19 cellular contexts compared by ENCODE assay signal in the genomic region with DNA sequence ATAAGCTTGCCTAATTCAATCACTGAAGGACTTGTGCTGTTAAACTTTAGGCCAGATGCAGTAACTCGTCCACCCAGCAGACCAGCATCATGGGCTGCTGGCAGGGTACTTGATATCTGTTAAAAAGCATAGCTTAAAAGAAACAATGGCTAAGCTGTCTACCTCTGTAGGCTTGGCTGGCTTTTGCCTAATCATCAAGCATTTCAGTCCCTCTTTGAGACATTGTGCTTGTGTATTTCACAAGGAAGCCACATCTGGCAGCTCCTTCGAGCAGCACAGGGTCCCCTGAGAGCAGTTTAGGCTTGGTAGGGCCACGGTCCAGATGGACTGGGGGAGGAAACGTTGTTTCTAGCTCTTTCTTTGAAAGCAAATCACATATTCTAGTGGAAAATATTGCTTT.
DNase-seq lines count a peak whose midpoint lies in the region; ATAC-seq and TF ChIP-seq lines count a peak whose summit lies in the region.
"Had no signal": no experiment of that assay in that cellular context is flagged by ENCODE, and none has a peak within 500 bp of the region (broad histone marks: within the 10 kb centered on the region; RNA-seq: fewer than 3 reads in every experiment).

No MANE protein-coding gene starts in this region.

- no peaks in the 10 kb centered on the region for H3K79me2 ChIP-seq in Loucy (ENCODE audit: insufficient read depth, low read length)

- no peaks in the 10 kb centered on the region for H3K9me2 ChIP-seq in Loucy (replicated peaks; ENCODE audit: low read depth, low read length)
- H3K9me2 ChIP-seq: SK-N-SH had no signal

- no peaks in the 10 kb centered on the region for H3F3A ChIP-seq in Loucy (ENCODE audit: low read depth)

- H3K9me3 ChIP-seq in Loucy (ENCODE audit: insufficient read depth, low read depth, low read length) (no peaks in the 10 kb centered on the region), esophagus muscularis mucosa (no peaks in the 10 kb centered on the region), thyroid gland (no peaks in the 10 kb centered on the region)
- H3K9me3 ChIP-seq: BE2C, SK-N-SH had no signal

- intact Hi-C loops in Right ventricle myocardium superior (cut with DNase I), result no loop called here
- intact Hi-C loops in Right ventricle myocardium inferior (cut with DNase I), result no loop called here
- intact Hi-C loops in esophagus muscularis mucosa (cut with DNase I), result no loop called here
- intact Hi-C loops in thyroid gland (cut with DNase I), result no loop called here

- ATAC-seq in Right ventricle myocardium superior (ENCODE audit: poor library complexity) (no peak), Right ventricle myocardium inferior (no peak), HG02852 (IDR thresholded peaks at IDR 0.05; ENCODE audit: unreplicated experiment) (no peak)
- ATAC-seq: HepG2 had no signal

- H2AFZ ChIP-seq in Loucy (ENCODE audit: low read length), result no peak overlapping the region; the same call in 1 of the 2 replicates

- peak; percentile 40 for DNase-seq in Right ventricle myocardium superior
- no peak for DNase-seq in Right ventricle myocardium inferior (ENCODE audit: missing footprints)
- DNase-seq in esophagus muscularis mucosa (ENCODE audit: extremely low spot score), result peak; percentile 88
- DNase-seq in thyroid gland, result peak; percentile 3 to 24
- DNase-seq in medulla oblongata (ENCODE audit: extremely low spot score), result no peak
- no peak for DNase-seq in H4 (ENCODE audit: low spot score)
- DNase-seq: BE2C; CD4-positive, alpha-beta memory T cell; DMS53; EL; KBM-7; NCI-H187; NCI-H69; NK-92 treated with Interleukin-12 subunit alpha and Interleukin-12 subunit beta, amount 100 ng/mL, for 24 hours; SHP77; SK-N-SH had no signal

- H3K36me3 ChIP-seq in Loucy (ENCODE audit: insufficient read depth, low read length), result no peaks in the 10 kb centered on the region
- H3K36me3 ChIP-seq in esophagus muscularis mucosa, result no peaks in the 10 kb centered on the region
- no peaks in the 10 kb centered on the region for H3K36me3 ChIP-seq in thyroid gland
- H3K36me3 ChIP-seq: BE2C had no signal

- no peak for TF ChIP-seq EP300 in esophagus muscularis mucosa (IDR thresholded peaks at IDR 0.05)

- H3K27me3 ChIP-seq in Loucy (ENCODE audit: insufficient read depth, low read length, poor library complexity, severe bottlenecking), result no peaks in the 10 kb centered on the region
- no peaks in the 10 kb centered on the region for H3K27me3 ChIP-seq in esophagus muscularis mucosa
- no peaks in the 10 kb centered on the region for H3K27me3 ChIP-seq in thyroid gland
- H3K27me3 ChIP-seq: BE2C had no signal

- 57% methylated on average over 4 of the region's 4 CpGs for WGBS in esophagus muscularis mucosa
- WGBS in thyroid gland, 2 donors, result 11 to 24% methylated on average over 4 of the region's 4 CpGs

- TF ChIP-seq CTCF in Loucy (conservative IDR thresholded peaks at IDR 0.05; ENCODE audit: low read length) (no peak), esophagus muscularis mucosa (IDR thresholded peaks at IDR 0.05) (no peak), thyroid gland (IDR thresholded peaks at IDR 0.05) (no peak)

- H3K9ac ChIP-seq in Loucy (ENCODE audit: low read depth, low read length, poor library complexity, severe bottlenecking), result no peak overlapping the region
- H3K9ac ChIP-seq: SK-N-SH had no signal

- H3K4me3 ChIP-seq in Loucy (ENCODE audit: low read length, poor library complexity, severe bottlenecking) (no peak overlapping the region), esophagus muscularis mucosa (no peak overlapping the region), thyroid gland (replicated peaks in 1 of 3) (no peak overlapping the region)

- H3K4me2 ChIP-seq in Loucy (ENCODE audit: low read depth, low read length, poor library complexity, severe bottlenecking), result peak overlapping the region; percentile 26
- H3K4me2 ChIP-seq: SK-N-SH had no signal

- H3K27ac ChIP-seq in esophagus muscularis mucosa (replicated peaks in 1 of 4), result no peak overlapping the region
- H3K27ac ChIP-seq in thyroid gland, result no peak overlapping the region

- H4K20me1 ChIP-seq in Loucy (ENCODE audit: insufficient read depth, low read length, poor library complexity, severe bottlenecking), result no peaks in the 10 kb centered on the region

- H3K4me1 ChIP-seq in Loucy (ENCODE audit: insufficient read depth, low read length, poor library complexity, severe bottlenecking), result peaks cover 29% of the 10 kb centered on the region
- no peaks in the 10 kb centered on the region for H3K4me1 ChIP-seq in esophagus muscularis mucosa
- peaks cover 0 to 3% of the 10 kb centered on the region in 2 donors for H3K4me1 ChIP-seq in thyroid gland
- H3K4me1 ChIP-seq: BE2C had no signal

- TF ChIP-seq POLR2A in esophagus muscularis mucosa (IDR thresholded peaks at IDR 0.05; ENCODE audit: low read depth) (no peak), thyroid gland (IDR thresholded peaks at IDR 0.05) (no peak)

Comparison
In these comparisons a context has a peak if more than half of its experiments do, and no peak if none do; other contexts are left out.
1. DNase-seq: peak in Right ventricle myocardium superior (single experiment), esophagus muscularis mucosa (single experiment) and thyroid gland (2 of 2); none in Right ventricle myocardium inferior (single experiment), medulla oblongata (single experiment) and H4 (single experiment).